29 cellular contexts compared by ENCODE assay signal in the genomic region with DNA sequence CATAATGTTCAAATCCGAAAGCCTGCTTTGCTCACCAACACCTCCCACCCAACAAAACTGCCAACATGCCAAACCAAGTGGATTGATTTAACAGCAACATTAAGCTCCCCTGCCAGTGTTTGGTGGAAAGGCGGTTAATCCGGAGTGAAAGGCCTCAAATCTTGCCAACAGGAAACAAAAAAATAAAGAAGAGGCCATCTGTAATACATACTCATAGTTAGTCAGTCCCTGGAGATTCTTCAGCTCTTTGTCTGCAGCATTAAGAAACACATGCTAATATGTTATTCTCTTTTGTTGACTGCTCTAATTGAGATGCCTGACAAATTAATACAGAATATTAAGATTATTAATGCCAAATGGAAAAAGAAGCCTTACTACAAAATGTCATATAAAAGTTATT.
DNase-seq lines count a peak whose midpoint lies in the region; ATAC-seq and TF ChIP-seq lines count a peak whose summit lies in the region.
"Had no signal": no experiment of that assay in that cellular context is flagged by ENCODE, and none has a peak within 500 bp of the region (broad histone marks: within the 10 kb centered on the region; RNA-seq: fewer than 3 reads in every experiment).

No MANE protein-coding gene starts in this region.

- H4K20me1 ChIP-seq in neural progenitor cell (ENCODE audit: low read depth) = no peaks in the 10 kb centered on the region

- H3K9me3 ChIP-seq in MG63 (no peaks in the 10 kb centered on the region), neural progenitor cell (ENCODE audit: low read depth) (no peaks in the 10 kb centered on the region)
- H3K9me3 ChIP-seq: ascending aorta, heart left ventricle, sigmoid colon, tibial nerve had no signal

- peaks cover 3% of the 10 kb centered on the region for H3K4me1 Mint-ChIP-seq in neural progenitor cell
- H3K4me1 Mint-ChIP-seq: CD14-positive monocyte had no signal

- H3F3A ChIP-seq in neural progenitor cell (ENCODE audit: low read depth) = no peaks in the 10 kb centered on the region

- no peaks in the 10 kb centered on the region for H3K36me3 ChIP-seq in MG63
- H3K36me3 ChIP-seq in neural progenitor cell = no peaks in the 10 kb centered on the region
- H3K36me3 ChIP-seq: ascending aorta, heart left ventricle, sigmoid colon, SJSA1, tibial nerve had no signal

- no peaks in the 10 kb centered on the region for H3K79me2 ChIP-seq in neural progenitor cell (ENCODE audit: low read depth)

- no peaks in the 10 kb centered on the region for H3K27me3 Mint-ChIP-seq in neural progenitor cell (ENCODE audit: insufficient read depth, low read depth)
- H3K27me3 Mint-ChIP-seq: activated naive CD8-positive, alpha-beta T cell; activated T-cell treated with anti-CD3 and anti-CD28 coated beads, Interleukin-2, amount 50 U/mL, for 24 hours had no signal

- no peaks in the 10 kb centered on the region for H3K27me3 ChIP-seq in MG63
- H3K27me3 ChIP-seq in neural progenitor cell = no peaks in the 10 kb centered on the region
- H3K27me3 ChIP-seq: ascending aorta, heart left ventricle, sigmoid colon, SJSA1, tibial nerve had no signal

- no peaks in the 10 kb centered on the region for H3K36me3 Mint-ChIP-seq in neural progenitor cell
- H3K36me3 Mint-ChIP-seq: activated naive CD8-positive, alpha-beta T cell; CD14-positive monocyte had no signal

- peak; percentile 68 for ATAC-seq in SK-N-SH treated with all-trans-retinoic acid at 6 μM for 48 hours
- ATAC-seq in HG03135 (IDR thresholded peaks at IDR 0.05; ENCODE audit: unreplicated experiment) = no peak
- ATAC-seq: heart left ventricle had no signal

- peak; percentile 44 for DNase-seq in D341Med (ENCODE audit: low spot score)
- DNase-seq in MG63 = peak; percentile 26
- peak; percentile 15 for DNase-seq in neural progenitor cell (ENCODE audit: low spot score)
- DNase-seq in GM13976 (ENCODE audit: low spot score) = no peak
- no peak for DNase-seq in kidney tubule cell (ENCODE audit: low spot score)
- DNase-seq: activated CD4-positive, CD25-positive, alpha-beta regulatory T cell; activated effector memory CD4-positive, alpha-beta T cell treated with anti-CD3 and anti-CD28 coated beads, Interleukin-2, amount 50 U/mL, for 16 hours; activated T-cell treated with anti-CD3 and anti-CD28 coated beads, Interleukin-2, amount 50 U/mL, for 24 hours; caudate nucleus; DND-41; erythroblast; foreskin fibroblast; heart left ventricle; IMR-90; left ventricle myocardium superior; NCI-H1048; NCI-H1930; NCI-H82; sigmoid colon; stimulated activated CD4-positive, alpha-beta T cell treated with anti-CD3 and anti-CD28 coated beads, Interleukin-4, amount 100 ng/mL, for 1 hour; T-helper 1 cell had no signal

- in situ Hi-C loops in GM13976 (cut with MboI; ENCODE audit: low sequenced_read_pairs, unreplicated experiment) = no loop called here

- H3K4me3 Mint-ChIP-seq in neural progenitor cell = no peak overlapping the region
- H3K4me3 Mint-ChIP-seq: activated naive CD8-positive, alpha-beta T cell; activated T-cell treated with anti-CD3 and anti-CD28 coated beads, Interleukin-2, amount 50 U/mL, for 24 hours; CD14-positive monocyte had no signal

- no peak overlapping the region for H3K27ac Mint-ChIP-seq in neural progenitor cell
- H3K27ac Mint-ChIP-seq: activated naive CD8-positive, alpha-beta T cell; activated T-cell treated with anti-CD3 and anti-CD28 coated beads, Interleukin-2, amount 50 U/mL, for 24 hours; CD14-positive monocyte had no signal

- no peak overlapping the region for H2AFZ ChIP-seq in neural progenitor cell (replicated peaks)

- no peak overlapping the region for H3K9ac ChIP-seq in neural progenitor cell

- no peak overlapping the region for H3K27ac ChIP-seq in neural progenitor cell
- H3K27ac ChIP-seq: ascending aorta, heart left ventricle, RWPE1, sigmoid colon, SJSA1, tibial nerve had no signal

- no peaks in the 10 kb centered on the region for H3K9me3 Mint-ChIP-seq in neural progenitor cell

- TF ChIP-seq CTCF in neural progenitor cell (IDR thresholded peaks at IDR 0.05) = no peak
- no peak for TF ChIP-seq CTCF in GM13976 (IDR thresholded peaks at IDR 0.05; ENCODE audit: borderline replicate concordance, control extremely low read depth, extremely low read depth, insufficient read depth, missing control alignments)

- H3K4me2 ChIP-seq in neural progenitor cell = no peak overlapping the region

- H3K4me3 ChIP-seq in MG63 (no peak overlapping the region), neural progenitor cell (no peak overlapping the region)
- H3K4me3 ChIP-seq: ascending aorta, heart left ventricle, sigmoid colon, SJSA1, tibial nerve had no signal

- peaks cover 8% of the 10 kb centered on the region for H3K4me1 ChIP-seq in neural progenitor cell
- H3K4me1 ChIP-seq: ascending aorta, sigmoid colon, SJSA1 had no signal

TF ChIP-seq in SK-N-SH treated with all-trans-retinoic acid at 6 μM for 48 hours, 23 proteins besides CTCF, POLR2A, EP300 and RAD21:
- no peak for TF ChIP-seq CSDC2 (CRISPR knock-in tag; IDR thresholded peaks at IDR 0.05)
- TF ChIP-seq RARB (CRISPR knock-in tag; IDR thresholded peaks at IDR 0.05) = no peak
- peak; percentile 62 for TF ChIP-seq ISL1 (CRISPR knock-in tag; IDR thresholded peaks at IDR 0.05)
- no peak for TF ChIP-seq TCF4 (CRISPR knock-in tag; IDR thresholded peaks at IDR 0.05; ENCODE audit: borderline replicate concordance)
- no peak for TF ChIP-seq ARNTL (CRISPR knock-in tag; IDR thresholded peaks at IDR 0.05; ENCODE audit: borderline replicate concordance, low read depth)
- TF ChIP-seq, protein P1, sequence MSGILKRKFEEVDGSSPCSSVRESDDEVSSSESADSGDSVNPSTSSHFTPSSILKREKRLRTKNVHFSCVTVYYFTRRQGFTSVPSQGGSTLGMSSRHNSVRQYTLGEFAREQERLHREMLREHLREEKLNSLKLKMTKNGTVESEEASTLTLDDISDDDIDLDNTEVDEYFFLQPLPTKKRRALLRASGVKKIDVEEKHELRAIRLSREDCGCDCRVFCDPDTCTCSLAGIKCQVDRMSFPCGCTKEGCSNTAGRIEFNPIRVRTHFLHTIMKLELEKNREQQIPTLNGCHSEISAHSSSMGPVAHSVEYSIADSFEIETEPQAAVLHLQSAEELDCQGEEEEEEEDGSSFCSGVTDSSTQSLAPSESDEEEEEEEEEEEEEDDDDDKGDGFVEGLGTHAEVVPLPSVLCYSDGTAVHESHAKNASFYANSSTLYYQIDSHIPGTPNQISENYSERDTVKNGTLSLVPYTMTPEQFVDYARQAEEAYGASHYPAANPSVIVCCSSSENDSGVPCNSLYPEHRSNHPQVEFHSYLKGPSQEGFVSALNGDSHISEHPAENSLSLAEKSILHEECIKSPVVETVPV (CRISPR knock-in tag; IDR thresholded peaks at IDR 0.05) = no peak
- no peak for TF ChIP-seq GLIS3 (CRISPR knock-in tag; IDR thresholded peaks at IDR 0.05)

Comparison
In these comparisons a context has a peak if more than half of its experiments do, and no peak if none do; other contexts are left out.
1. DNase-seq: peak in D341Med (single experiment), MG63 (single experiment) and neural progenitor cell (single experiment); none in GM13976 (single experiment) and kidney tubule cell (single experiment).